Comparison of ENCODE assay signal across 4 cellular contexts in the genomic region with DNA sequence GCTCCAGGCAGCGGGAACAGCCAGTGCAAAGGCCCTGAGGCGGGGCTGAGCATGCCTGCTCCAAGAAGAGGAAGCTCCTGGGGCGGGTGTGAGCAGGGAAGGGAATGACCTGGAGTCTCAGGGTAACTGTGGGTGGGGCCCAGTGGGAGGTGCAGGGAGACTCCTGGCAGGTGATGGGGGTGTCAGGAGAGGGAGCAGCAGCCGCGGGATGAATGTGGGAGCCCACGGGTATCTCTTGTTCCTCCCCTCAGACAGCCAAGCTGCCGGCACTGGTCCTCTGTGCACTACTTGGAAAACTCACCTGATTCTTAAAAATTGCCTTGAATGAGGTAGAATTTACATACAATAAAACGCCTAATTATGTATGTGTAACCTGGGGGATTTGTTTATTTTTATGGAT. TPM values are rescaled to one million over a fixed set of nuclear protein-coding genes. Genes with fewer than 3 reads are reported as not detected.
"Had no signal": no experiment of that assay in that cellular context is flagged by ENCODE, and none has a peak within 500 bp of the region (broad histone marks: within the 10 kb centered on the region; RNA-seq: fewer than 3 reads in every experiment).

No MANE protein-coding gene starts in this region.

RNA-seq across cellular contexts. Expression of gene CST1, which starts 26.6 kb away (rescaled TPM):
- total RNA-seq: LHCN-M2, MCF 10A, NCI-H460 had no signal

RNA-seq across cellular contexts. Expression of gene CST2, which starts 49.1 kb away (rescaled TPM):
- total RNA-seq: LHCN-M2, M059J, MCF 10A, NCI-H460 had no signal
